33 cellular contexts compared by ENCODE assay signal in genomic region chr10:64283621-64284020, GRCh38.
"Had no signal": no experiment of that assay in that cellular context is flagged by ENCODE, and none has a peak within 500 bp of the region (broad histone marks: within the 10 kb centered on the region; RNA-seq: fewer than 3 reads in every experiment).

No MANE protein-coding gene starts in this region.

- H3K9me3 Mint-ChIP-seq: activated B cell treated with CpG ODN at 0.5 μM for 24 hours; activated naive CD8-positive, alpha-beta T cell treated with anti-CD3 and anti-CD28 coated beads, Interleukin-2, amount 10 ng/mL, durations not matched to agents 7 days and 5 days; activated T-helper 2 cell treated with anti-CD3 and anti-CD28 coated beads, Interferon-gamma antibody, Interleukin-2, Interleukin-4, amounts not matched to agents 10 μg/mL and 5 μg/mL and 100 μg/mL, durations not matched to agents 14 hours and 24 hours and 36 hours had no signal

- H3K27ac Mint-ChIP-seq: activated B cell treated with CpG ODN at 0.5 μM for 24 hours; activated CD4-positive, alpha-beta memory T cell treated with anti-CD3 and anti-CD28 coated beads for 36 hours; activated CD8-positive, alpha-beta memory T cell treated with anti-CD3 and anti-CD28 coated beads, Interleukin-2, amount 10 ng/mL, durations not matched to agents 7 days and 5 days; activated naive CD4-positive, alpha-beta T cell treated with anti-CD3 and anti-CD28 coated beads, Interleukin-2, amount 50 U/mL, for 24 hours; activated naive CD8-positive, alpha-beta T cell treated with anti-CD3 and anti-CD28 coated beads, Interleukin-2, amount 10 ng/mL, durations not matched to agents 7 days and 5 days; activated T-helper 2 cell treated with anti-CD3 and anti-CD28 coated beads, Interferon-gamma antibody, Interleukin-2, Interleukin-4, amounts not matched to agents 10 μg/mL and 5 μg/mL and 100 μg/mL, durations not matched to agents 14 hours and 24 hours and 36 hours had no signal

- ATAC-seq: activated CD8-positive, alpha-beta memory T cell treated with anti-CD3 and anti-CD28 coated beads, Interleukin-2, amount 10 ng/mL, durations not matched to agents 7 days and 5 days; PC-3; Right ventricle myocardium inferior had no signal

- H3K36me3 Mint-ChIP-seq: activated CD4-positive, alpha-beta memory T cell treated with anti-CD3 and anti-CD28 coated beads for 36 hours; activated CD8-positive, alpha-beta memory T cell treated with anti-CD3 and anti-CD28 coated beads, Interleukin-2, amount 10 ng/mL, durations not matched to agents 7 days and 5 days; activated naive CD4-positive, alpha-beta T cell treated with anti-CD3 and anti-CD28 coated beads, Interleukin-2, amount 50 U/mL, for 24 hours; activated naive CD8-positive, alpha-beta T cell treated with anti-CD3 and anti-CD28 coated beads, Interleukin-2, amount 10 ng/mL, durations not matched to agents 7 days and 5 days had no signal

- H3K4me3 Mint-ChIP-seq: activated B cell treated with CpG ODN at 0.5 μM for 24 hours; activated CD4-positive, alpha-beta memory T cell treated with anti-CD3 and anti-CD28 coated beads for 36 hours; activated CD8-positive, alpha-beta memory T cell treated with anti-CD3 and anti-CD28 coated beads, Interleukin-2, amount 10 ng/mL, durations not matched to agents 7 days and 5 days; activated naive CD4-positive, alpha-beta T cell treated with anti-CD3 and anti-CD28 coated beads, Interleukin-2, amount 50 U/mL, for 24 hours; activated naive CD8-positive, alpha-beta T cell treated with anti-CD3 and anti-CD28 coated beads, Interleukin-2, amount 10 ng/mL, durations not matched to agents 7 days and 5 days had no signal

- H3K27me3 Mint-ChIP-seq: activated CD4-positive, alpha-beta memory T cell treated with anti-CD3 and anti-CD28 coated beads for 36 hours; activated CD8-positive, alpha-beta memory T cell treated with anti-CD3 and anti-CD28 coated beads, Interleukin-2, amount 10 ng/mL, durations not matched to agents 7 days and 5 days; activated naive CD4-positive, alpha-beta T cell treated with anti-CD3 and anti-CD28 coated beads, Interleukin-2, amount 50 U/mL, for 24 hours; activated naive CD8-positive, alpha-beta T cell treated with anti-CD3 and anti-CD28 coated beads, Interleukin-2, amount 10 ng/mL, durations not matched to agents 7 days and 5 days had no signal

- H3K4me1 Mint-ChIP-seq: activated B cell treated with CpG ODN at 0.5 μM for 24 hours; activated CD8-positive, alpha-beta memory T cell treated with anti-CD3 and anti-CD28 coated beads, Interleukin-2, amount 10 ng/mL, durations not matched to agents 7 days and 5 days; activated naive CD4-positive, alpha-beta T cell treated with anti-CD3 and anti-CD28 coated beads, Interleukin-2, amount 50 U/mL, for 24 hours; activated naive CD8-positive, alpha-beta T cell treated with anti-CD3 and anti-CD28 coated beads, Interleukin-2, amount 10 ng/mL, durations not matched to agents 7 days and 5 days had no signal

- DNase-seq: activated B cell treated with CpG ODN at 0.5 μM for 24 hours; activated CD4-positive, alpha-beta memory T cell treated with anti-CD3 and anti-CD28 coated beads for 36 hours; activated CD4-positive, alpha-beta T cell treated with anti-CD3 and anti-CD28 coated beads for 4 hours; activated CD4-positive, alpha-beta T cell treated with anti-CD3 and anti-CD28 coated beads, Interleukin-2, amount 50 U/mL, for 1 hour; activated CD4-positive, CD25-positive, alpha-beta regulatory T cell treated with anti-CD3 and anti-CD28 coated beads, Interleukin-2, amount 50 U/mL, for 72 hours; activated CD8-positive, alpha-beta memory T cell treated with anti-CD3 and anti-CD28 coated beads, Interleukin-2, amount 10 ng/mL, durations not matched to agents 7 days and 5 days; activated CD8-positive, alpha-beta memory T cell treated with anti-CD3 and anti-CD28 coated beads, Interleukin-2, amount 50 U/mL, for 48 hours; activated gamma-delta T cell; activated naive CD4-positive, alpha-beta T cell treated with Interleukin-2 at 50 U/mL for 16 hours; activated naive CD8-positive, alpha-beta T cell treated with anti-CD3 and anti-CD28 coated beads, Interleukin-2, amount 10 ng/mL, durations not matched to agents 7 days and 5 days; activated T-cell treated with anti-CD3 and anti-CD28 coated beads, Interleukin-2, amount 50 U/mL, for 48 hours; Kasumi-1; KG1; MG63; NCI-H1048; NCI-H1105 treated with DMSO at 0.1 percent for 48 hours; NCI-H1436; NCI-H1694; NCI-H1930; NCI-H2081 treated with DMSO at 0.1 percent for 48 hours; NCI-H345; NCI-H524 treated with DMSO at 0.1 percent for 48 hours; NK-92 treated with Interleukin-12 subunit alpha and Interleukin-12 subunit beta, amount 100 ng/mL, for 24 hours; PC-3; Peyer's patch; SIG-M5; SW 1271; T-helper 1 cell; T-helper 2 cell; T-helper 9 cell had no signal
